In genomic region chr2:28594029-28594368, GRCh38 we compare ENCODE assay signal across 8 cellular contexts.
DNase-seq lines count a peak whose midpoint lies in the region; ATAC-seq, FAIRE-seq and TF ChIP-seq lines count a peak whose summit lies in the region.

No MANE protein-coding gene starts in this region.

- ATAC-seq in natural killer cell, result peak in 2 of 3 donors; percentile 15 to 26
- no peak for ATAC-seq in HG02981 (IDR thresholded peaks at IDR 0.05; ENCODE audit: unreplicated experiment)

- peak overlapping the region in 9 of 11 experiments; percentile 22 to 79 (median 55); a peak in 13 of 22 replicates for H3K4me2 ChIP-seq in BLaER1 treated with 17β-estradiol and CSF1 and Interleukin-3, amounts not matched to agents 10 nM and 100 nM
- H3K4me2 ChIP-seq in GM23248 (ENCODE audit: unreplicated experiment) (no peak overlapping the region), astrocyte (ENCODE audit: low read length) (peak overlapping the region; percentile 55)

- H3K27me3 Mint-ChIP-seq in astrocyte (ENCODE audit: low read depth, unreplicated experiment), result peaks cover 7% of the 10 kb centered on the region
- H3K27me3 Mint-ChIP-seq in natural killer cell (ENCODE audit: low read depth in 2 of 2), result peaks cover 0 to 12% of the 10 kb centered on the region in 2 donors

- no peaks in the 10 kb centered on the region for H3K27me3 ChIP-seq in BLaER1 treated with 17β-estradiol and CSF1 and Interleukin-3, amounts not matched to agents 10 nM and 100 nM
- H3K27me3 ChIP-seq in GM23248 (replicated peaks; ENCODE audit: insufficient read depth) (no peaks in the 10 kb centered on the region), astrocyte (ENCODE audit: insufficient read depth, low read length) (no peaks in the 10 kb centered on the region)

- peaks cover 3% of the 10 kb centered on the region for H3K36me3 Mint-ChIP-seq in astrocyte (ENCODE audit: low read depth, unreplicated experiment)
- no peaks in the 10 kb centered on the region for H3K36me3 Mint-ChIP-seq in natural killer cell

- H3K4me3 Mint-ChIP-seq in astrocyte (ENCODE audit: unreplicated experiment), result no peak overlapping the region
- peak overlapping the region; percentile 49 for H3K4me3 Mint-ChIP-seq in natural killer cell

- peaks cover 4% of the 10 kb centered on the region for H3K9me3 Mint-ChIP-seq in astrocyte (ENCODE audit: unreplicated experiment)
- no peaks in the 10 kb centered on the region for H3K9me3 Mint-ChIP-seq in natural killer cell

- H3K27ac Mint-ChIP-seq in astrocyte (ENCODE audit: unreplicated experiment) (peak overlapping the region; percentile 76), natural killer cell (peak overlapping the region; percentile 80 to 83)

- no peaks in the 10 kb centered on the region for H3K9me2 ChIP-seq in GM23248 (ENCODE audit: insufficient read depth)

- H2AFZ ChIP-seq in GM23248, result peak overlapping the region; percentile 47; the same call in 1 of the 2 replicates
- H2AFZ ChIP-seq in astrocyte (ENCODE audit: low read depth, low read length), result no peak overlapping the region

- intact Hi-C loops in natural killer cell (cut with micrococcal nuclease) (loop anchor here (1.0 to 2.0 kb wide), 2 partner anchors 27 to 159 kb away; no protein-coding TSS in a partner anchor), head of caudate nucleus (cut with DNase I) (loop anchor here (10.0 kb wide), 1 partner anchor 161 kb away; the partner anchor contains the start of gene PPP1CB)

- no peak for DNase-seq in GM23248
- DNase-seq in astrocyte (ENCODE audit: low read depth), result no peak
- no peak for DNase-seq in natural killer cell
- DNase-seq in GM10266 (ENCODE audit: extremely low spot score), result no peak
- DNase-seq in T-helper 9 cell, result no peak
- no peak for DNase-seq in head of caudate nucleus

- FAIRE-seq in astrocyte (lab: Jason Lieb, UNC), result no peak

- no peak overlapping the region for H3K4me3 ChIP-seq in BLaER1 treated with 17β-estradiol and CSF1 and Interleukin-3, amounts not matched to agents 10 nM and 100 nM
- H3K4me3 ChIP-seq in GM23248, result no peak overlapping the region
- no peak overlapping the region for H3K4me3 ChIP-seq in astrocyte (ENCODE audit: insufficient read depth, low read depth, low read length)

- no peak for TF ChIP-seq CTCF in astrocyte (IDR thresholded peaks at IDR 0.05; ENCODE audit: insufficient read depth, low read depth, low read length)
- TF ChIP-seq CTCF in natural killer cell (IDR thresholded peaks at IDR 0.05), result no peak
- TF ChIP-seq CTCF in GM10266 (IDR thresholded peaks at IDR 0.05; ENCODE audit: control insufficient read depth, insufficient read depth, low read depth, missing control alignments), result no peak

- no peaks in the 10 kb centered on the region for H3F3A ChIP-seq in GM23248 (ENCODE audit: insufficient read depth)

- no peaks in the 10 kb centered on the region for H3K36me3 ChIP-seq in BLaER1 treated with 17β-estradiol and CSF1 and Interleukin-3, amounts not matched to agents 10 nM and 100 nM
- H3K36me3 ChIP-seq in GM23248 (ENCODE audit: low read depth) (no peaks in the 10 kb centered on the region), astrocyte (ENCODE audit: insufficient read depth, low read length) (no peaks in the 10 kb centered on the region)

- in situ Hi-C loops in GM23248 (cut with MboI), result loop anchor here (10.0 kb wide), 1 partner anchor 161 kb away; the partner anchor contains the start of gene PPP1CB

- H3K79me2 ChIP-seq in GM23248 (ENCODE audit: insufficient read depth) (no peaks in the 10 kb centered on the region), astrocyte (ENCODE audit: insufficient read depth, low read length) (no peaks in the 10 kb centered on the region)

- 44 to 47% methylated on average over 12 of the region's 12 CpGs for WGBS in GM23248 (ENCODE audit: low coverage in 1 of 2, low lambda C conversion rate in 2 of 2, missing lambda C conversion rate in 2 of 2), 2 experiments

- H3K4me1 Mint-ChIP-seq in astrocyte (ENCODE audit: low read depth, unreplicated experiment), result peaks cover 22% of the 10 kb centered on the region
- peaks cover 11% of the 10 kb centered on the region in 2 donors for H3K4me1 Mint-ChIP-seq in natural killer cell

- peak overlapping the region in 3 of 11 experiments; percentile 15 to 34 (median 33); a peak in 4 of 22 replicates for H3K9ac ChIP-seq in BLaER1 treated with 17β-estradiol and CSF1 and Interleukin-3, amounts not matched to agents 10 nM and 100 nM
- H3K9ac ChIP-seq in GM23248 (no peak overlapping the region), astrocyte (ENCODE audit: low read length) (no peak overlapping the region)

- no peaks in the 10 kb centered on the region for H3K9me3 ChIP-seq in BLaER1 treated with 17β-estradiol and CSF1 and Interleukin-3, amounts not matched to agents 10 nM and 100 nM (replicated peaks in 1 of 11)
- H3K9me3 ChIP-seq in GM23248 (ENCODE audit: low read depth) (no peaks in the 10 kb centered on the region), astrocyte (ENCODE audit: insufficient read depth, low read depth, low read length) (no peaks in the 10 kb centered on the region)

- no peaks in the 10 kb centered on the region for H4K20me1 ChIP-seq in BLaER1 treated with 17β-estradiol and CSF1 and Interleukin-3, amounts not matched to agents 10 nM and 100 nM
- H4K20me1 ChIP-seq in GM23248 (ENCODE audit: insufficient read depth), result no peaks in the 10 kb centered on the region
- no peaks in the 10 kb centered on the region for H4K20me1 ChIP-seq in astrocyte (ENCODE audit: insufficient read depth, low read length)

- peak overlapping the region in 1 of 11 experiments; percentile 56; a peak in 3 of 22 replicates for H3K27ac ChIP-seq in BLaER1 treated with 17β-estradiol and CSF1 and Interleukin-3, amounts not matched to agents 10 nM and 100 nM
- H3K27ac ChIP-seq in GM23248, result no peak overlapping the region
- H3K27ac ChIP-seq in astrocyte (ENCODE audit: low read depth, low read length), result no peak overlapping the region

- H3K4me1 ChIP-seq in BLaER1 treated with 17β-estradiol and CSF1 and Interleukin-3, amounts not matched to agents 10 nM and 100 nM, result peaks cover 6 to 33% (median 10%) of the 10 kb centered on the region in 10 experiments; a peak in 19 of 20 replicates
- 0 out of 2 replicates have a peak, but pooled peaks cover 8% of the 10 kb centered on the region for H3K4me1 ChIP-seq in GM23248 (ENCODE audit: insufficient read depth)
- peaks cover 12% of the 10 kb centered on the region for H3K4me1 ChIP-seq in astrocyte (ENCODE audit: insufficient read depth, low read length)
